ENCODE assay signal across 8 cellular contexts in genomic region chr5:172284275-172284971, GRCh38. TPM values are rescaled to one million over a fixed set of nuclear protein-coding genes. Genes with fewer than 3 reads are reported as not detected.
DNase-seq lines count a peak whose midpoint lies in the region; ATAC-seq, FAIRE-seq and TF ChIP-seq lines count a peak whose summit lies in the region.

No MANE protein-coding gene starts in this region.

- H3K4me3 ChIP-seq in GM12878 (peak overlapping the region; percentile 76), iPS-20b (ENCODE audit: low read length) (peak overlapping the region; percentile 88)

- TF ChIP-seq EP300 in GM12878 (IDR thresholded peaks at IDR 0.05; ENCODE audit: borderline replicate concordance in 1 of 2, control insufficient read depth in 1 of 2, low read depth in 2 of 2, low read length in 2 of 2) = no peak

- H3K27me3 ChIP-seq in GM12878 (replicated peaks in 1 of 2; ENCODE audit: control insufficient read depth in 2 of 2, insufficient read depth in 2 of 2, low read length in 1 of 2) (no peaks in the 10 kb centered on the region), iPS-20b (ENCODE audit: insufficient read depth, low read length) (no peaks in the 10 kb centered on the region; the same call in 1 of the 2 replicates)

- intact Hi-C loops in GM12878 (cut with micrococcal nuclease; ENCODE audit: unreplicated experiment) = no loop called here

- peak overlapping the region; percentile 80 for H3K9ac ChIP-seq in GM12878 (ENCODE audit: control insufficient read depth, insufficient read depth, low read length)
- H3K9ac ChIP-seq in iPS-20b (ENCODE audit: low read depth, low read length) = peak overlapping the region; percentile 92

- DNase-seq in EL = peak; percentile 45
- peak; percentile 36 for DNase-seq in M059J (ENCODE audit: low read depth)
- DNase-seq in GM12878 (ENCODE audit: low read depth, low spot score) = no peak
- DNase-seq in stimulated activated CD4-positive, alpha-beta T cell treated with anti-CD3 and anti-CD28 coated beads, Interleukin-4, amount 100 ng/mL, for 24 hours = peak; percentile 14
- DNase-seq in activated effector memory CD4-positive, alpha-beta T cell treated with anti-CD3 and anti-CD28 coated beads, Interleukin-2, amount 50 U/mL, for 16 hours = no peak

- FAIRE-seq in GM12878 (lab: Jason Lieb, UNC) = no peak

- peak overlapping the region; percentile 98 for H3K4me2 ChIP-seq in GM12878 (ENCODE audit: control insufficient read depth, insufficient read depth)

- no TSS peak for BruUV-seq in GM12878 (replicated peaks; lab: Mats Ljungman, UMichigan)

- in situ Hi-C loops in GM12878 (cut with MboI) = loop anchor here (25.0 kb wide), 1 partner anchor 872 kb away; the partner anchor contains the start of gene FGF18

- H3K27ac ChIP-seq in GM12878 (ENCODE audit: control insufficient read depth, insufficient read depth) (peak overlapping the region; percentile 72), iPS-20b (ENCODE audit: low read length) (peak overlapping the region; percentile 45)

- no peaks in the 10 kb centered on the region for H3K9me3 ChIP-seq in GM12878 (replicated peaks; ENCODE audit: control insufficient read depth, insufficient read depth, low read length)
- no peaks in the 10 kb centered on the region for H3K9me3 ChIP-seq in iPS-20b (ENCODE audit: insufficient read depth, low read depth, low read length)

- TF ChIP-seq RAD21 in GM12878 (IDR thresholded peaks at IDR 0.05; ENCODE audit: insufficient read depth, low read depth, low read length) = no peak

- SMC1A ChIA-PET in GM12878 (lab: Charles Lee; ENCODE audit: uncharacterized antibody, unreplicated experiment) = interaction anchor here (0.9 kb wide), 1 partner anchor 96 kb away, joined by 3 read pairs; the partner anchor contains the start of gene STK10

- H4K20me1 ChIP-seq in GM12878 (ENCODE audit: control insufficient read depth, insufficient read depth) = no peaks in the 10 kb centered on the region

- ATAC-seq in GM12878 (no peak; the same call in 2 of the 3 replicates), HG02852 (IDR thresholded peaks at IDR 0.05; ENCODE audit: unreplicated experiment) (no peak), HG02763 (IDR thresholded peaks at IDR 0.05; ENCODE audit: unreplicated experiment) (no peak)

- POLR2A ChIA-PET in GM12878 (lab: Charles Lee) = interaction anchor here (0.6 kb wide), 1 partner anchor 13 kb away, joined by 3 read pairs; no protein-coding TSS in a partner anchor

- RAD21 ChIA-PET in GM12878 (lab: Charles Lee; ENCODE audit: unreplicated experiment) = interaction anchor here (0.6 to 2.1 kb wide), 7 partner anchors 9 to 111 kb away, joined by 3 to 6 read pairs (median 3); partner anchors contain the start of gene STK10

- H3K36me3 ChIP-seq in GM12878 (ENCODE audit: control insufficient read depth in 2 of 2, insufficient read depth in 2 of 2, low read length in 1 of 2) = peaks cover 0 to 6% of the 10 kb centered on the region in 2 experiments; a peak in 1 of 4 replicates
- H3K36me3 ChIP-seq in iPS-20b (ENCODE audit: insufficient read depth, low read depth, low read length) = 0 out of 2 replicates have a peak, but pooled peaks cover 4% of the 10 kb centered on the region

- 1% methylated on average over 34 of the region's 35 CpGs for WGBS in GM12878 (ENCODE audit: insufficient coverage, insufficient replicate concordance, low lambda C conversion rate, missing lambda C conversion rate)

- no peak for TF ChIP-seq CTCF in GM12878 (IDR thresholded peaks at IDR 0.05 in 2 of 3, conservative IDR thresholded peaks at IDR 0.05 in 1 of 3; ENCODE audit: control insufficient read depth in 2 of 3, extremely low read depth in 1 of 3, insufficient read depth in 1 of 3, low read depth in 3 of 3, low read length in 3 of 3)

- H3K4me1 ChIP-seq in GM12878 (ENCODE audit: control insufficient read depth, insufficient read depth, low read length) (no peaks in the 10 kb centered on the region), iPS-20b (ENCODE audit: insufficient read depth, low read length) (peaks cover 12% of the 10 kb centered on the region; the same call in 1 of the 2 replicates)

- peaks cover 43% of the 10 kb centered on the region for H3K79me2 ChIP-seq in GM12878 (ENCODE audit: control insufficient read depth, insufficient read depth, low read length)

- TF ChIP-seq POLR2A in GM12878 (IDR thresholded peaks at IDR 0.05; ENCODE audit: low read depth, low read length) = no peak

- CTCF ChIA-PET in GM12878 (lab: Yijun Ruan, JAX) = interaction anchor here (1.2 to 1.9 kb wide), 5 partner anchors 9 to 98 kb away, joined by 3 to 13 read pairs (median 5); no protein-coding TSS in a partner anchor

- peak overlapping the region; percentile 92 for H2AFZ ChIP-seq in GM12878 (ENCODE audit: control insufficient read depth, low read depth, low read length)

TF ChIP-seq in GM12878, 131 proteins besides CTCF, POLR2A, EP300 and RAD21 (continues in another document):
- TF ChIP-seq SMAD5 (IDR thresholded peaks at IDR 0.05; ENCODE audit: low read depth) = no peak
- TF ChIP-seq NBN (IDR thresholded peaks at IDR 0.05) = peak; percentile 59; the same call in 1 of the 2 replicates
- TF ChIP-seq NR2F1 (conservative IDR thresholded peaks at IDR 0.05) = 0 out of 2 replicates have a peak, but pooled peaks have one; percentile 7
- no peak for TF ChIP-seq HCFC1 (IDR thresholded peaks at IDR 0.05; ENCODE audit: low read length)
- no peak for TF ChIP-seq EGR1 (IDR thresholded peaks at IDR 0.05; ENCODE audit: borderline replicate concordance in 1 of 2, low read depth in 2 of 2, low read length in 2 of 2)
- TF ChIP-seq PAX5 (IDR thresholded peaks at IDR 0.05; ENCODE audit: borderline replicate concordance, low read depth, low read length) = no peak
- TF ChIP-seq PML (IDR thresholded peaks at IDR 0.05; ENCODE audit: low read length) = no peak
- no peak for TF ChIP-seq CUX1 (IDR thresholded peaks at IDR 0.05; ENCODE audit: insufficient replicate concordance, low read depth, low read length)
- no peak for TF ChIP-seq ZNF274 (IDR thresholded peaks at IDR 0.05; ENCODE audit: insufficient read depth, insufficient read length)
- TF ChIP-seq IKZF2 (IDR thresholded peaks at IDR 0.05) = peak; percentile 23 to 24; a peak in 1 of 4 replicates
- TF ChIP-seq WRNIP1 (IDR thresholded peaks at IDR 0.05; ENCODE audit: borderline replicate concordance, low read depth, low read length) = no peak
- 0 out of 2 replicates have a peak, but pooled peaks have one; percentile 32 for TF ChIP-seq EED (IDR thresholded peaks at IDR 0.05; ENCODE audit: low read depth)
- no peak for TF ChIP-seq MYB (IDR thresholded peaks at IDR 0.05; ENCODE audit: borderline replicate concordance, low read depth, low read length)

RNA-seq across cellular contexts. Expression of gene UBTD2, which starts 0.9 kb away (rescaled TPM):
- total RNA-seq in M059J (2014; rRNA removed; shearing (Covaris generic)) = 31.0 and 37.0 TPM in 2 replicates
- total RNA-seq in GM12878 (2013; cell fraction: nucleolus; rRNA removed) = 12.6 and 15.7 TPM in 2 replicates
- total RNA-seq in GM12878 (2014; rRNA removed) (22.4 and 26.6 TPM in 2 replicates), GM12878 (2014; rRNA removed; fragmentation: Illumina TruSeq; extraction: Trizol) (23.9 and 25.2 TPM in 2 replicates), GM12878 (2021) (22.3 and 23.0 TPM in 2 replicates)
- polyA plus RNA-seq in GM12878 (2011; ENCODE audit: low read depth) = 6.2 TPM
- polyA plus RNA-seq in GM12878 (2011; rRNA removed) (16.5 and 22.5 TPM in 2 replicates), GM12878 (2014; fragmentation: Illumina TruSeq; extraction: Trizol) (30.5 and 37.4 TPM in 2 replicates), GM12878 (2014; fragmentation: Nextera tagmentation; extraction: Ambion mirVana) (10 to 100 TPM in 1 of 2 experiments, 1 to 10 TPM in 1; 7.7 to 12.5 TPM), GM12878 (2014; rRNA removed) (17.2 and 19.6 TPM in 2 replicates), GM12878 (2016; fragmentation: Nextera tagmentation; extraction: Ambion mirVana) (10 to 100 TPM; 14.3 to 19.1 TPM)
- polyA plus RNA-seq in GM12878 (2011; cell fraction: cytosol; rRNA removed) = 7.5 and 9.3 TPM in 2 replicates
- polyA plus RNA-seq in GM12878 (2011; cell fraction: nucleus; rRNA removed) = 5.5 and 5.7 TPM in 2 replicates
- polyA plus RNA-seq in GM12878 (2012) = 7.6 and 15.8 TPM in 2 replicates
- polyA minus RNA-seq in GM12878 (2011; rRNA and poly(A)+ RNA removed) = 11.2 and 15.1 TPM in 2 replicates
- 6.9 and 7.4 TPM in 2 replicates for polyA minus RNA-seq in GM12878 (2011; cell fraction: cytosol; rRNA and poly(A)+ RNA removed)
- 3.1 and 4.6 TPM in 2 replicates for polyA minus RNA-seq in GM12878 (2011; cell fraction: nucleus; rRNA and poly(A)+ RNA removed)

Comparison
In these comparisons a context has a peak if more than half of its experiments do, and no peak if none do; other contexts are left out.
1. DNase-seq: peak in EL (single experiment), M059J (single experiment) and stimulated activated CD4-positive, alpha-beta T cell treated with anti-CD3 and anti-CD28 coated beads, Interleukin-4, amount 100 ng/mL, for 24 hours (single experiment); none in GM12878 (single experiment) and activated effector memory CD4-positive, alpha-beta T cell treated with anti-CD3 and anti-CD28 coated beads, Interleukin-2, amount 50 U/mL, for 16 hours (single experiment).